Comparison of ENCODE assay signal across 7 cellular contexts in genomic region chr4:88006956-88007303, GRCh38.
DNase-seq lines count a peak whose midpoint lies in the region; ATAC-seq and TF ChIP-seq lines count a peak whose summit lies in the region.

No MANE protein-coding gene starts in this region.

- H3K4me3 ChIP-seq in HFF-Myc (replicated peaks; ENCODE audit: low read depth, low read length) (peak overlapping the region; percentile 51), iPS-20b (ENCODE audit: low read length) (peak overlapping the region; percentile 93), subcutaneous abdominal adipose tissue (ENCODE audit: low read depth in 1 of 5, low read length in 5 of 5) (peak overlapping the region; percentile 51 to 87 (median 79))

- H3K4me1 ChIP-seq in iPS-20b (ENCODE audit: insufficient read depth, low read length) = peaks cover 17% of the 10 kb centered on the region
- H3K4me1 ChIP-seq in subcutaneous abdominal adipose tissue (ENCODE audit: control insufficient read depth in 5 of 5, insufficient read depth in 5 of 5, low read length in 5 of 5) = peaks cover 3 to 58% (median 45%) of the 10 kb centered on the region in 5 donors

- H3K27ac Mint-ChIP-seq in activated naive CD8-positive, alpha-beta T cell treated with anti-CD3 and anti-CD28 coated beads, Interleukin-2, amount 50 U/mL, for 24 hours = peak overlapping the region; percentile 36

- H3K9me3 ChIP-seq in iPS-20b (ENCODE audit: insufficient read depth, low read depth, low read length) (no peaks in the 10 kb centered on the region), subcutaneous abdominal adipose tissue (ENCODE audit: control insufficient read depth in 5 of 5, low read length in 5 of 5) (no peaks in the 10 kb centered on the region)

- H3K9ac ChIP-seq in iPS-20b (ENCODE audit: low read depth, low read length) (peak overlapping the region; percentile 29; the same call in 1 of the 2 replicates), subcutaneous abdominal adipose tissue (ENCODE audit: low read length in 5 of 5) (peak overlapping the region in 4 of 5 donors; percentile 27 to 64 (median 42))

- peak overlapping the region; percentile 72 for H3K4me3 Mint-ChIP-seq in activated naive CD8-positive, alpha-beta T cell treated with anti-CD3 and anti-CD28 coated beads, Interleukin-2, amount 50 U/mL, for 24 hours

- H3K27me3 ChIP-seq in iPS-20b (ENCODE audit: insufficient read depth, low read length) (peaks cover 24% of the 10 kb centered on the region), subcutaneous abdominal adipose tissue (ENCODE audit: control insufficient read depth in 5 of 5, insufficient read depth in 4 of 5, low read length in 5 of 5) (no peaks in the 10 kb centered on the region)

- H3K27ac ChIP-seq in iPS-20b (ENCODE audit: low read length) = no peak overlapping the region
- H3K27ac ChIP-seq in subcutaneous abdominal adipose tissue (ENCODE audit: low read depth, low read length) = no peak overlapping the region

- peak; percentile 7 for ATAC-seq in activated naive CD8-positive, alpha-beta T cell treated with anti-CD3 and anti-CD28 coated beads, Interleukin-2, amount 50 U/mL, for 24 hours

- DNase-seq in HFF-Myc (ENCODE audit: extremely low read depth, low read depth) (no peak), NCI-H1092 (lab: John Stamatoyannopoulos, UW) (no peak), HuH-7 (ENCODE audit: low spot score) (no peak)
- no peak for DNase-seq in activated naive CD8-positive, alpha-beta T cell treated with anti-CD3 and anti-CD28 coated beads, Interleukin-2, amount 50 U/mL, for 24 hours
- DNase-seq in effector CD4-positive, alpha-beta T cell = no peak

- TF ChIP-seq CTCF in HFF-Myc (IDR thresholded peaks at IDR 0.05; ENCODE audit: low read depth, low read length, missing control alignments) = no peak

- H3K36me3 ChIP-seq in iPS-20b (ENCODE audit: insufficient read depth, low read depth, low read length) (no peaks in the 10 kb centered on the region), subcutaneous abdominal adipose tissue (ENCODE audit: control insufficient read depth in 5 of 5, insufficient read depth in 5 of 5, low read length in 5 of 5) (no peaks in the 10 kb centered on the region)

- H3K4me1 Mint-ChIP-seq in activated naive CD8-positive, alpha-beta T cell treated with anti-CD3 and anti-CD28 coated beads, Interleukin-2, amount 50 U/mL, for 24 hours = peaks cover 30% of the 10 kb centered on the region

- H3K9me3 Mint-ChIP-seq in activated naive CD8-positive, alpha-beta T cell treated with anti-CD3 and anti-CD28 coated beads, Interleukin-2, amount 50 U/mL, for 24 hours = no peaks in the 10 kb centered on the region

- peaks cover 18% of the 10 kb centered on the region for H3K27me3 Mint-ChIP-seq in activated naive CD8-positive, alpha-beta T cell treated with anti-CD3 and anti-CD28 coated beads, Interleukin-2, amount 50 U/mL, for 24 hours

- H3K36me3 Mint-ChIP-seq in activated naive CD8-positive, alpha-beta T cell treated with anti-CD3 and anti-CD28 coated beads, Interleukin-2, amount 50 U/mL, for 24 hours (ENCODE audit: low read depth) = peaks cover 2% of the 10 kb centered on the region
